In the genomic region with DNA sequence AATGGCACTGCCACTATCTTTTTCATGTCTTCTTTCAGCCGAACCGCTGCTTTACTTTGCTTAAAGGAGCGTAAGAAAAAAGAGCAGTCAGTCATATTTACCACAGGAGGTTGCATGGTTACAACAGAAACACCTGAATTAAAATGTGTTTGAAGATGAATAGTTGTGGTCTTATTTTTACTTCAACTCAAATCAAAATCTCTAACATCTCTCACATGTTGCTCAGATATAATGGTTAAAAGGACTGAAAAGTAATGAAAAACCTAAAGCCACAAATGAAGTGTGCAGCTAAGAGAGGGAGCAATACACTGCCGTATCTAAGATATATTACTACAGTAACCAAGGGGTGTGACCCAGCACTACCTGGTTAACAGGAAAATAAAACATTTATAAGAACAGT, we compare ENCODE assay signal across 26 cellular contexts. TPM values are rescaled to one million over a fixed set of nuclear protein-coding genes. Genes with fewer than 3 reads are reported as not detected.
DNase-seq lines count a peak whose midpoint lies in the region; ATAC-seq, FAIRE-seq and TF ChIP-seq lines count a peak whose summit lies in the region.
"Had no signal": no experiment of that assay in that cellular context is flagged by ENCODE, and none has a peak within 500 bp of the region (broad histone marks: within the 10 kb centered on the region; RNA-seq: fewer than 3 reads in every experiment).

No MANE protein-coding gene starts in this region.

- peaks cover 10% of the 10 kb centered on the region for H3K4me1 Mint-ChIP-seq in activated CD4-positive, alpha-beta T cell treated with anti-CD3 and anti-CD28 coated beads for 36 hours
- peaks cover 2% of the 10 kb centered on the region for H3K4me1 Mint-ChIP-seq in CD8-positive, alpha-beta T cell (ENCODE audit: low read depth)
- H3K4me1 Mint-ChIP-seq: IgD-negative memory B cell had no signal

- H3K36me3 Mint-ChIP-seq in activated CD4-positive, alpha-beta T cell treated with anti-CD3 and anti-CD28 coated beads for 36 hours (ENCODE audit: low read depth), result no peaks in the 10 kb centered on the region
- H3K36me3 Mint-ChIP-seq in CD8-positive, alpha-beta T cell, result no peaks in the 10 kb centered on the region
- H3K36me3 Mint-ChIP-seq: IgD-negative memory B cell had no signal

- no peaks in the 10 kb centered on the region for H3K36me3 ChIP-seq in CD8-positive, alpha-beta T cell (ENCODE audit: insufficient read depth, low read length)
- no peaks in the 10 kb centered on the region for H3K36me3 ChIP-seq in GM12878 (ENCODE audit: control insufficient read depth in 2 of 2, insufficient read depth in 2 of 2, low read length in 1 of 2)
- no peaks in the 10 kb centered on the region for H3K36me3 ChIP-seq in mucosa of descending colon (ENCODE audit: low read depth)
- H3K36me3 ChIP-seq: BLaER1 treated with 17β-estradiol and CSF1 and Interleukin-3, amounts not matched to agents 10 nM and 100 nM had no signal

- H4K20me1 ChIP-seq in GM12878 (ENCODE audit: control insufficient read depth, insufficient read depth), result no peaks in the 10 kb centered on the region
- H4K20me1 ChIP-seq: BLaER1 treated with 17β-estradiol and CSF1 and Interleukin-3, amounts not matched to agents 10 nM and 100 nM had no signal

- no peak for TF ChIP-seq EP300 in GM12878 (IDR thresholded peaks at IDR 0.05; ENCODE audit: borderline replicate concordance in 1 of 2, control insufficient read depth in 1 of 2, low read depth in 2 of 2, low read length in 2 of 2)

- H3K4me3 Mint-ChIP-seq in activated CD4-positive, alpha-beta T cell treated with anti-CD3 and anti-CD28 coated beads for 36 hours, result no peak overlapping the region
- H3K4me3 Mint-ChIP-seq in CD8-positive, alpha-beta T cell, result no peak overlapping the region
- H3K4me3 Mint-ChIP-seq: IgD-negative memory B cell had no signal

- H3K9me3 Mint-ChIP-seq in activated CD4-positive, alpha-beta T cell treated with anti-CD3 and anti-CD28 coated beads for 36 hours (ENCODE audit: low read depth), result no peaks in the 10 kb centered on the region
- H3K9me3 Mint-ChIP-seq in CD8-positive, alpha-beta T cell, result no peaks in the 10 kb centered on the region

- no peaks in the 10 kb centered on the region for H3K4me1 ChIP-seq in CD8-positive, alpha-beta T cell (ENCODE audit: insufficient read depth, low read length)
- H3K4me1 ChIP-seq in GM12878 (ENCODE audit: control insufficient read depth, insufficient read depth, low read length) (no peaks in the 10 kb centered on the region), mucosa of descending colon (ENCODE audit: low read depth) (no peaks in the 10 kb centered on the region)
- H3K4me1 ChIP-seq: BLaER1 treated with 17β-estradiol and CSF1 and Interleukin-3, amounts not matched to agents 10 nM and 100 nM had no signal

- H3K27ac ChIP-seq in CD8-positive, alpha-beta T cell (ENCODE audit: low read depth, low read length), result no peak overlapping the region
- H3K27ac ChIP-seq in GM12878 (ENCODE audit: control insufficient read depth, insufficient read depth), result no peak overlapping the region
- H3K27ac ChIP-seq: BLaER1 treated with 17β-estradiol and CSF1 and Interleukin-3, amounts not matched to agents 10 nM and 100 nM had no signal

- no peak for TF ChIP-seq POLR2A in GM12878 (IDR thresholded peaks at IDR 0.05; ENCODE audit: low read depth, low read length)

- H3K9me3 ChIP-seq in CD8-positive, alpha-beta T cell (ENCODE audit: low read length), result no peaks in the 10 kb centered on the region
- H3K9me3 ChIP-seq in GM12878 (replicated peaks; ENCODE audit: control insufficient read depth, insufficient read depth, low read length) (no peaks in the 10 kb centered on the region), mucosa of descending colon (no peaks in the 10 kb centered on the region)
- H3K9me3 ChIP-seq: SK-N-SH had no signal

- CTCF ChIA-PET in activated CD4-positive, alpha-beta T cell treated with anti-CD3 and anti-CD28 coated beads for 36 hours (lab: Charles Lee), result no interaction called here
- CTCF ChIA-PET in CD8-positive, alpha-beta T cell (lab: Charles Lee), result no interaction called here
- CTCF ChIA-PET in GM12878 (lab: Yijun Ruan, JAX), result interaction anchor here (1.3 to 1.4 kb wide), 2 partner anchors 13 to 209 kb away, joined by 4 read pairs; no protein-coding TSS in a partner anchor

- TF ChIP-seq CTCF in CD8-positive, alpha-beta T cell (IDR thresholded peaks at IDR 0.05), result no peak
- TF ChIP-seq CTCF in GM12878 (IDR thresholded peaks at IDR 0.05 in 2 of 3, conservative IDR thresholded peaks at IDR 0.05 in 1 of 3; ENCODE audit: control insufficient read depth in 2 of 3, extremely low read depth in 1 of 3, insufficient read depth in 1 of 3, low read depth in 3 of 3, low read length in 3 of 3), result no peak
- no peak for TF ChIP-seq CTCF in mucosa of descending colon (IDR thresholded peaks at IDR 0.05)

- H3K27me3 Mint-ChIP-seq in activated CD4-positive, alpha-beta T cell treated with anti-CD3 and anti-CD28 coated beads for 36 hours, result peaks cover 2% of the 10 kb centered on the region
- H3K27me3 Mint-ChIP-seq in CD8-positive, alpha-beta T cell (ENCODE audit: low read depth), result peaks cover 9% of the 10 kb centered on the region
- H3K27me3 Mint-ChIP-seq: IgD-negative memory B cell had no signal

- WGBS in GM12878 (ENCODE audit: insufficient coverage, insufficient replicate concordance, low lambda C conversion rate, missing lambda C conversion rate), result 34% methylated on average over 4 of the region's 4 CpGs

- H3K79me2 ChIP-seq in GM12878 (ENCODE audit: control insufficient read depth, insufficient read depth, low read length), result no peaks in the 10 kb centered on the region

- H3K4me3 ChIP-seq in CD8-positive, alpha-beta T cell (ENCODE audit: low read depth, low read length), result no peak overlapping the region
- no peak overlapping the region for H3K4me3 ChIP-seq in GM12878
- no peak overlapping the region for H3K4me3 ChIP-seq in mucosa of descending colon
- H3K4me3 ChIP-seq: BLaER1 treated with 17β-estradiol and CSF1 and Interleukin-3, amounts not matched to agents 10 nM and 100 nM had no signal

- FAIRE-seq in GM12878 (lab: Jason Lieb, UNC), result no peak
- FAIRE-seq: D721Med had no signal

- H3K4me2 ChIP-seq in GM12878 (ENCODE audit: control insufficient read depth, insufficient read depth), result no peak overlapping the region
- H3K4me2 ChIP-seq: BLaER1 treated with 17β-estradiol and CSF1 and Interleukin-3, amounts not matched to agents 10 nM and 100 nM; SK-N-SH had no signal

- DNase-seq in activated CD4-positive, alpha-beta T cell treated with anti-CD3 and anti-CD28 coated beads for 36 hours, result no peak
- DNase-seq in activated CD4-positive, alpha-beta T cell treated with anti-CD3 and anti-CD28 coated beads, Interleukin-2, amount 50 U/mL, for 1 hour, result no peak
- DNase-seq in CD8-positive, alpha-beta T cell, result no peak
- DNase-seq in GM12878 (ENCODE audit: low read depth, low spot score) (no peak), mucosa of descending colon (no peak), DMS153 (lab: John Stamatoyannopoulos, UW) (no peak)
- DNase-seq: 8988T, GOT3, HCEC 1CT, Karpas-422, MV-4-11, NCI-H1105 treated with DMSO at 0.1 percent for 48 hours, NCI-H1694, NCI-H2081, NCI-H2171, NCI-H345, NCI-H524 treated with DMSO at 0.1 percent for 48 hours, NCI-H82, SIG-M5, SK-N-SH had no signal

- intact Hi-C loops in activated CD4-positive, alpha-beta T cell treated with anti-CD3 and anti-CD28 coated beads for 36 hours (cut with DNase I, micrococcal nuclease), result loop anchor here in 1 of 2 experiments (2.0 kb wide), 1 partner anchor 23 kb away; no protein-coding TSS in a partner anchor
- intact Hi-C loops in CD8-positive, alpha-beta T cell (cut with DNase I, micrococcal nuclease), result loop anchor here in 1 of 2 experiments (10.0 kb wide), 1 partner anchor 655 kb away; a partner anchor contains a TSS
- intact Hi-C loops in GM12878 (cut with micrococcal nuclease; ENCODE audit: unreplicated experiment), result no loop called here
- intact Hi-C loops in mucosa of descending colon (cut with DNase I, micrococcal nuclease), result loop anchor here (10.0 kb wide), 2 partner anchors 325 to 505 kb away; a partner anchor contains a TSS

- no peak for TF ChIP-seq RAD21 in GM12878 (IDR thresholded peaks at IDR 0.05; ENCODE audit: insufficient read depth, low read depth, low read length)

- POLR2A ChIA-PET in activated CD4-positive, alpha-beta T cell treated with anti-CD3 and anti-CD28 coated beads for 36 hours (lab: Charles Lee), result no interaction called here
- POLR2A ChIA-PET in CD8-positive, alpha-beta T cell (lab: Charles Lee), result no interaction called here
- POLR2A ChIA-PET in GM12878 (lab: Charles Lee), result interaction anchor here (1.3 kb wide), 1 partner anchor 27 kb away, joined by 4 read pairs; a partner anchor contains a TSS

- no peak overlapping the region for H3K9ac ChIP-seq in GM12878 (ENCODE audit: control insufficient read depth, insufficient read depth, low read length)
- H3K9ac ChIP-seq: BLaER1 treated with 17β-estradiol and CSF1 and Interleukin-3, amounts not matched to agents 10 nM and 100 nM; SK-N-SH had no signal

- H3K27me3 ChIP-seq in CD8-positive, alpha-beta T cell (ENCODE audit: insufficient read depth, low read length), result no peaks in the 10 kb centered on the region
- H3K27me3 ChIP-seq in GM12878 (replicated peaks in 1 of 2; ENCODE audit: control insufficient read depth in 2 of 2, insufficient read depth in 2 of 2, low read length in 1 of 2), result no peaks in the 10 kb centered on the region
- H3K27me3 ChIP-seq: BLaER1 treated with 17β-estradiol and CSF1 and Interleukin-3, amounts not matched to agents 10 nM and 100 nM had no signal

- H3K27ac Mint-ChIP-seq in activated CD4-positive, alpha-beta T cell treated with anti-CD3 and anti-CD28 coated beads for 36 hours, result no peak overlapping the region
- H3K27ac Mint-ChIP-seq in CD8-positive, alpha-beta T cell, result no peak overlapping the region
- H3K27ac Mint-ChIP-seq: IgD-negative memory B cell had no signal

- RAD21 ChIA-PET in GM12878 (lab: Charles Lee; ENCODE audit: unreplicated experiment), result interaction anchor here (1.2 kb wide), 2 partner anchors 25 to 211 kb away, joined by 3 to 4 read pairs; no protein-coding TSS in a partner anchor

- ATAC-seq in activated CD4-positive, alpha-beta T cell treated with anti-CD3 and anti-CD28 coated beads for 36 hours, result peak; percentile 69
- peak; percentile 61 for ATAC-seq in CD8-positive, alpha-beta T cell
- ATAC-seq in GM12878, result peak; percentile 58
- peak; percentile 86 for ATAC-seq in mucosa of descending colon
- ATAC-seq in GM18907 (IDR thresholded peaks at IDR 0.05; ENCODE audit: unreplicated experiment), result no peak
- ATAC-seq in HG02763 (IDR thresholded peaks at IDR 0.05; ENCODE audit: unreplicated experiment), result no peak
- ATAC-seq: Panc1 had no signal

- SMC1A ChIA-PET in GM12878 (lab: Charles Lee; ENCODE audit: uncharacterized antibody, unreplicated experiment), result interaction anchor here (1.3 to 2.2 kb wide), 4 partner anchors 13 to 213 kb away, joined by 3 to 8 read pairs (median 4); no protein-coding TSS in a partner anchor

- BruUV-seq in GM12878 (replicated peaks; lab: Mats Ljungman, UMichigan), result no TSS peak

- in situ Hi-C loops in GM12878 (cut with MboI), result no loop called here

- H2AFZ ChIP-seq in GM12878 (ENCODE audit: control insufficient read depth, low read depth, low read length), result no peak overlapping the region

RNA-seq across cellular contexts. Expression of a gene that starts 27.4 kb away (rescaled TPM):
- 1 to 10 TPM; 5.0 to 5.1 TPM for total RNA-seq in activated CD4-positive, alpha-beta T cell treated with anti-CD3 and anti-CD28 coated beads for 36 hours
- total RNA-seq in CD8-positive, alpha-beta T cell, result 1 to 10 TPM; 3.9 to 4.3 TPM
- total RNA-seq in GM12878 (2013; cell fraction: nucleolus; rRNA removed), result 84.2 and 89.6 TPM in 2 replicates
- total RNA-seq in GM12878 (2014; rRNA removed), result 0.22 and 0.28 TPM in 2 replicates
- 0.27 and 0.32 TPM in 2 replicates for total RNA-seq in GM12878 (2014; rRNA removed; fragmentation: Illumina TruSeq; extraction: Trizol)
- total RNA-seq in GM12878 (2021), result 0.15 and 0.45 TPM in 2 replicates
- polyA plus RNA-seq in GM12878 (2011; ENCODE audit: low read depth), result 1.0 TPM
- polyA plus RNA-seq in GM12878 (2011; rRNA removed), result 1.8 and 2.8 TPM in 2 replicates
- 0.69 and 1.3 TPM in 2 replicates for polyA plus RNA-seq in GM12878 (2011; cell fraction: cytosol; rRNA removed)
- 2.2 and 4.9 TPM in 2 replicates for polyA plus RNA-seq in GM12878 (2011; cell fraction: nucleus; rRNA removed)
- 1.5 and 1.6 TPM in 2 replicates for polyA plus RNA-seq in GM12878 (2012)
- polyA plus RNA-seq in GM12878 (2014; fragmentation: Illumina TruSeq; extraction: Trizol), result 0.31 and 0.48 TPM in 2 replicates
- polyA plus RNA-seq in GM12878 (2014; fragmentation: Nextera tagmentation; extraction: Ambion mirVana), result under 1 TPM; 0.09 to 0.27 TPM
- polyA plus RNA-seq in GM12878 (2014; rRNA removed), result 0.05 and 0.08 TPM in 2 replicates
- under 1 TPM in 1 of 2 experiments, not detected in 1; 0.19 TPM for polyA plus RNA-seq in GM12878 (2016; fragmentation: Nextera tagmentation; extraction: Ambion mirVana)
- 2.6 and 4.4 TPM in 2 replicates for polyA minus RNA-seq in GM12878 (2011; rRNA and poly(A)+ RNA removed)
- polyA minus RNA-seq in GM12878 (2011; cell fraction: cytosol; rRNA and poly(A)+ RNA removed), result 1.2 and 2.0 TPM in 2 replicates
- polyA minus RNA-seq in GM12878 (2011; cell fraction: nucleus; rRNA and poly(A)+ RNA removed), result 4.5 and 6.8 TPM in 2 replicates
- 10 to 100 TPM; 41.6 to 60.1 (median 50.2) TPM for total RNA-seq in mucosa of descending colon

Comparison
In these comparisons a context has a peak if more than half of its experiments do, and no peak if none do; other contexts are left out.
1. ATAC-seq: peak in activated CD4-positive, alpha-beta T cell treated with anti-CD3 and anti-CD28 coated beads for 36 hours (single experiment), CD8-positive, alpha-beta T cell (single experiment), GM12878 (single experiment) and mucosa of descending colon (single experiment); none in GM18907 (single experiment) and HG02763 (single experiment).